Comparison of ENCODE assay signal across 1 cellular context in the genomic region with DNA sequence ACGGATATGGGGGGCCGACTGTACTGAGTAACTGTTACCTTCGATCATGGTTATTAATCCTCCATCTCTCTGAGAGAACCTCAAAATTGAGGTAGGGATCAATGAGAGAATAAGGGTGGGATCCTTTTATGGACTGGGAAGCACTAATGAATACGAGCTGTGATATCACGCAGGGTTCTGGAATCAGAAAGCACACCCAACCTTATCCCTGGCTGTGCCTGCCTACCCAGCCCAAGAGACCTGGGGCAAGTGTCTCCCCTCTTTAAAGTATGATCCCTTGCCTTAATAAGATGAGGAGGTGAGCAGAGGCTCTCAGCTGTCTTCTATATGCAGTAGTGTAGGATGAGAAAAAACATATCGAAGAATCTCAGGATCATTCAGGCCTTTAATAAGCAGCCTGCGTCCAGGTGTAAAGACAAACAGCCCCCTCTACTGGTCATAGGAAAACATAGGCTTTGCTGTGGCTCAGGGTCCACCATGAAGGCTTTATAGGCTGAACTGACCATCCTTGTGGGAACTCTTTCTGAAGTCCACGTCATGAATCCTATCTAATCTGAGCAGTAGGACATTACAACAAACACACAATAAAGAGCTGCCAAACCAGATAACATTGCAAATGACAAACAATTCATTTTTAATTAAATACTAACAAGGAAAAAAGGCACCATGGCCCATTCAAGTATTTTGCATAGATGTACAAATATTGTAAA.
TF ChIP-seq lines count a peak whose summit lies in the region.

No MANE protein-coding gene starts in this region.

TF ChIP-seq in SK-N-SH, 30 proteins besides CTCF, POLR2A, EP300 and RAD21 (continued from another document):
- TF ChIP-seq, protein P1, sequence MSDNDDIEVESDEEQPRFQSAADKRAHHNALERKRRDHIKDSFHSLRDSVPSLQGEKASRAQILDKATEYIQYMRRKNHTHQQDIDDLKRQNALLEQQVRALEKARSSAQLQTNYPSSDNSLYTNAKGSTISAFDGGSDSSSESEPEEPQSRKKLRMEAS (IDR thresholded peaks at IDR 0.05; ENCODE audit: low read depth), result no peak
- TF ChIP-seq TCF12 (IDR thresholded peaks at IDR 0.05), result no peak; the same call in 1 of the 2 replicates
- TF ChIP-seq MXI1 (IDR thresholded peaks at IDR 0.05; ENCODE audit: low read depth, low read length), result no peak
- TF ChIP-seq TEAD4 (IDR thresholded peaks at IDR 0.05; ENCODE audit: borderline replicate concordance, insufficient read depth), result no peak
- TF ChIP-seq SMC3 (IDR thresholded peaks at IDR 0.05; ENCODE audit: low read depth, low read length), result peak; percentile 95
- TF ChIP-seq, protein P2, sequence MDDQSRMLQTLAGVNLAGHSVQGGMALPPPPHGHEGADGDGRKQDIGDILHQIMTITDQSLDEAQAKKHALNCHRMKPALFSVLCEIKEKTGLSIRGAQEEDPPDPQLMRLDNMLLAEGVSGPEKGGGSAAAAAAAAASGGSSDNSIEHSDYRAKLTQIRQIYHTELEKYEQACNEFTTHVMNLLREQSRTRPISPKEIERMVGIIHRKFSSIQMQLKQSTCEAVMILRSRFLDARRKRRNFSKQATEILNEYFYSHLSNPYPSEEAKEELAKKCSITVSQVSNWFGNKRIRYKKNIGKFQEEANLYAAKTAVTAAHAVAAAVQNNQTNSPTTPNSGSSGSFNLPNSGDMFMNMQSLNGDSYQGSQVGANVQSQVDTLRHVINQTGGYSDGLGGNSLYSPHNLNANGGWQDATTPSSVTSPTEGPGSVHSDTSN (IDR thresholded peaks at IDR 0.05), result no peak
- TF ChIP-seq RCOR1 (IDR thresholded peaks at IDR 0.05; ENCODE audit: low read length), result no peak
